7 cellular contexts compared by ENCODE assay signal in genomic region chr1:54996359-54996868, GRCh38. TPM values are rescaled to one million over a fixed set of nuclear protein-coding genes. Genes with fewer than 3 reads are reported as not detected.
DNase-seq lines count a peak whose midpoint lies in the region; ATAC-seq, FAIRE-seq and TF ChIP-seq lines count a peak whose summit lies in the region.

No MANE protein-coding gene starts in this region.

- H3K27ac Mint-ChIP-seq in endothelial cell (ENCODE audit: unreplicated experiment), result no peak overlapping the region

- no peak overlapping the region for H3K4me3 Mint-ChIP-seq in endothelial cell (ENCODE audit: unreplicated experiment)

- FAIRE-seq in GM18507 (lab: Jason Lieb, UNC), result peak; percentile 89

- peak; percentile 86 for DNase-seq in GM18507 (ENCODE audit: extremely low spot score, insufficient read length, low read depth)
- peak; percentile 61 for DNase-seq in NOMO-1 treated with DMSO at 0.1 percent for 48 hours (lab: John Stamatoyannopoulos, UW; ENCODE audit: unreplicated experiment)
- peak; percentile 54 to 84 (median 67) for DNase-seq in activated CD8-positive, alpha-beta memory T cell treated with anti-CD3 and anti-CD28 coated beads for 48 hours (ENCODE audit: low read depth in 2 of 3, low spot score in 2 of 3)
- peak; percentile 80 for DNase-seq in endothelial cell (ENCODE audit: low spot score)
- peak; percentile 49 for DNase-seq in midbrain (lab: John Stamatoyannopoulos, UW)
- DNase-seq in stimulated activated CD8-positive, alpha-beta memory T cell treated with anti-CD3 and anti-CD28 coated beads, Interleukin-7, amount 100 ng/mL, for 4 hours (ENCODE audit: low read depth in 2 of 2), result peak; percentile 43 to 57

- H3K4me1 Mint-ChIP-seq in endothelial cell (ENCODE audit: unreplicated experiment), result peaks cover 32% of the 10 kb centered on the region

- peak; percentile 83 for TF ChIP-seq CTCF in endothelial cell (IDR thresholded peaks at IDR 0.05; ENCODE audit: unreplicated experiment)

- peaks cover 21% of the 10 kb centered on the region for H3K27me3 Mint-ChIP-seq in endothelial cell (ENCODE audit: unreplicated experiment)

- H3K36me3 Mint-ChIP-seq in endothelial cell (ENCODE audit: low read depth, unreplicated experiment), result no peaks in the 10 kb centered on the region

- H3K9me3 Mint-ChIP-seq in endothelial cell (ENCODE audit: unreplicated experiment), result no peaks in the 10 kb centered on the region

- ATAC-seq in HG03196 (IDR thresholded peaks at IDR 0.05; ENCODE audit: unreplicated experiment), result peak; percentile 79

RNA-seq across cellular contexts. Expression of gene BSND, which starts 2.3 kb away (rescaled TPM):
- not detected for total RNA-seq in endothelial cell (ENCODE audit: unreplicated experiment)

RNA-seq across cellular contexts. Expression of gene TMEM61, which starts 16.0 kb away (rescaled TPM):
- total RNA-seq in endothelial cell (ENCODE audit: unreplicated experiment), result not detected

RNA-seq across cellular contexts. Expression of gene PCSK9, which starts 42.9 kb away (rescaled TPM):
- total RNA-seq in endothelial cell (ENCODE audit: unreplicated experiment), result 6.8 TPM

Comparison
In these comparisons a context has a peak if more than half of its experiments do, and no peak if none do; other contexts are left out.
1. Peak in every context shown above with its lines: DNase-seq and ATAC-seq.